ENCODE assay signal across 15 cellular contexts in genomic region chr14:61493239-61493638, GRCh38.
DNase-seq lines count a peak whose midpoint lies in the region; ATAC-seq, FAIRE-seq and TF ChIP-seq lines count a peak whose summit lies in the region.
"Had no signal": no experiment of that assay in that cellular context is flagged by ENCODE, and none has a peak within 500 bp of the region (broad histone marks: within the 10 kb centered on the region; RNA-seq: fewer than 3 reads in every experiment).

No MANE protein-coding gene starts in this region.

- WGBS in spleen, 5 donors = 62 to 73% (median 67%) methylated on average over 3 of the region's 3 CpGs

- no peak overlapping the region for H3K4me3 Mint-ChIP-seq in astrocyte (ENCODE audit: unreplicated experiment)
- H3K4me3 Mint-ChIP-seq: activated CD4-positive, alpha-beta T cell treated with anti-CD3 and anti-CD28 coated beads, Interleukin-2, amount 10 ng/mL, durations not matched to agents 7 days and 5 days; dendritic cell treated with granulocyte-macrophage colony-stimulating factor and Interleukin-4, amounts not matched to agents 40 ng/mL and 50 ng/mL, for 4 days had no signal

- no peak for TF ChIP-seq CTCF in HFF-Myc (IDR thresholded peaks at IDR 0.05; ENCODE audit: low read depth, low read length, missing control alignments)
- no peak for TF ChIP-seq CTCF in astrocyte (IDR thresholded peaks at IDR 0.05; ENCODE audit: insufficient read depth, low read depth, low read length)
- no peak for TF ChIP-seq CTCF in spleen (IDR thresholded peaks at IDR 0.05 in 8 of 11, conservative IDR thresholded peaks at IDR 0.05 in 3 of 11)

- H3K36me3 ChIP-seq in astrocyte (ENCODE audit: insufficient read depth, low read length) = no peaks in the 10 kb centered on the region
- H3K36me3 ChIP-seq in spleen = peaks cover 0 to 60% (median 5%) of the 10 kb centered on the region in 6 donors

- H3K27me3 ChIP-seq in astrocyte (ENCODE audit: insufficient read depth, low read length) = no peaks in the 10 kb centered on the region
- H3K27me3 ChIP-seq in spleen (replicated peaks in 1 of 7) = no peaks in the 10 kb centered on the region

- no peaks in the 10 kb centered on the region for H4K20me1 ChIP-seq in astrocyte (ENCODE audit: insufficient read depth, low read length)

- intact Hi-C loops in spleen (cut with DNase I; ENCODE audit: low total_unique reads) = no loop called here

- H3K79me2 ChIP-seq in astrocyte (ENCODE audit: insufficient read depth, low read length) = no peaks in the 10 kb centered on the region

- H3K9me3 ChIP-seq in astrocyte (ENCODE audit: insufficient read depth, low read depth, low read length) (no peaks in the 10 kb centered on the region), spleen (no peaks in the 10 kb centered on the region)

- no peak for TF ChIP-seq POLR2A in spleen (IDR thresholded peaks at IDR 0.05)

- DNase-seq in A172 (ENCODE audit: low spot score) (peak; percentile 68), HFF-Myc (ENCODE audit: extremely low read depth, low read depth) (peak; percentile 54), astrocyte (ENCODE audit: low read depth) (peak; percentile 96), islet precursor cell (peak; percentile 85), spleen (no peak), NCI-H526 (lab: John Stamatoyannopoulos, UW) (no peak)
- DNase-seq: activated CD4-positive, alpha-beta T cell treated with anti-CD3 and anti-CD28 coated beads, Interleukin-2, amount 10 ng/mL, durations not matched to agents 7 days and 5 days; NCI-H2029 treated with DMSO at 0.1 percent for 48 hours; substantia nigra; T-helper 1 cell had no signal

- no peaks in the 10 kb centered on the region for H3K9me3 Mint-ChIP-seq in astrocyte (ENCODE audit: unreplicated experiment)
- H3K9me3 Mint-ChIP-seq: activated CD4-positive, alpha-beta T cell treated with anti-CD3 and anti-CD28 coated beads, Interleukin-2, amount 10 ng/mL, durations not matched to agents 7 days and 5 days; dendritic cell treated with granulocyte-macrophage colony-stimulating factor and Interleukin-4, amounts not matched to agents 40 ng/mL and 50 ng/mL, for 4 days had no signal

- H3K4me2 ChIP-seq in astrocyte (ENCODE audit: low read length) = peak overlapping the region; percentile 55

- H3K27ac ChIP-seq in astrocyte (ENCODE audit: low read depth, low read length) = peak overlapping the region; percentile 34
- H3K27ac ChIP-seq in spleen = peak overlapping the region in 4 of 8 donors; percentile 38 to 89 (median 84)
- H3K27ac ChIP-seq: parathyroid adenoma had no signal

- ATAC-seq in HG03095 (IDR thresholded peaks at IDR 0.05; ENCODE audit: unreplicated experiment) (no peak), HG03469 (IDR thresholded peaks at IDR 0.05; ENCODE audit: unreplicated experiment) (no peak)

- H3K4me3 ChIP-seq in HFF-Myc (replicated peaks; ENCODE audit: low read depth, low read length) (no peak overlapping the region), astrocyte (ENCODE audit: insufficient read depth, low read depth, low read length) (no peak overlapping the region), spleen (peak overlapping the region in 1 of 8 donors; percentile 47)

- peaks cover 22% of the 10 kb centered on the region for H3K4me1 ChIP-seq in astrocyte (ENCODE audit: insufficient read depth, low read length)
- peaks cover 11 to 86% (median 47%) of the 10 kb centered on the region in 6 donors for H3K4me1 ChIP-seq in spleen

- peak; percentile 88 for FAIRE-seq in astrocyte (lab: Jason Lieb, UNC)
- FAIRE-seq: A204.1 had no signal

- no peak overlapping the region for H3K9ac ChIP-seq in astrocyte (ENCODE audit: low read length)
- H3K9ac ChIP-seq: parathyroid adenoma had no signal

- no peak overlapping the region for H2AFZ ChIP-seq in astrocyte (ENCODE audit: low read depth, low read length)
- H2AFZ ChIP-seq: parathyroid adenoma had no signal

- peaks cover 4% of the 10 kb centered on the region for H3K36me3 Mint-ChIP-seq in astrocyte (ENCODE audit: low read depth, unreplicated experiment)

- peaks cover 1% of the 10 kb centered on the region for H3K4me1 Mint-ChIP-seq in astrocyte (ENCODE audit: low read depth, unreplicated experiment)

- H3K27ac Mint-ChIP-seq in astrocyte (ENCODE audit: unreplicated experiment) = no peak overlapping the region
- H3K27ac Mint-ChIP-seq: activated CD4-positive, alpha-beta T cell treated with anti-CD3 and anti-CD28 coated beads, Interleukin-2, amount 10 ng/mL, durations not matched to agents 7 days and 5 days; dendritic cell treated with granulocyte-macrophage colony-stimulating factor and Interleukin-4, amounts not matched to agents 40 ng/mL and 50 ng/mL, for 4 days had no signal

- H3K27me3 Mint-ChIP-seq in astrocyte (ENCODE audit: low read depth, unreplicated experiment) = no peaks in the 10 kb centered on the region
- H3K27me3 Mint-ChIP-seq: activated CD4-positive, alpha-beta T cell treated with anti-CD3 and anti-CD28 coated beads, Interleukin-2, amount 10 ng/mL, durations not matched to agents 7 days and 5 days; dendritic cell treated with granulocyte-macrophage colony-stimulating factor and Interleukin-4, amounts not matched to agents 40 ng/mL and 50 ng/mL, for 4 days had no signal

Comparison
In these comparisons a context has a peak if more than half of its experiments do, and no peak if none do; other contexts are left out.
1. DNase-seq: peak in A172 (single experiment), HFF-Myc (single experiment), astrocyte (single experiment) and islet precursor cell (single experiment); none in spleen (single experiment) and NCI-H526 (0 of 2).